3 cellular contexts compared by ENCODE assay signal in the genomic region with DNA sequence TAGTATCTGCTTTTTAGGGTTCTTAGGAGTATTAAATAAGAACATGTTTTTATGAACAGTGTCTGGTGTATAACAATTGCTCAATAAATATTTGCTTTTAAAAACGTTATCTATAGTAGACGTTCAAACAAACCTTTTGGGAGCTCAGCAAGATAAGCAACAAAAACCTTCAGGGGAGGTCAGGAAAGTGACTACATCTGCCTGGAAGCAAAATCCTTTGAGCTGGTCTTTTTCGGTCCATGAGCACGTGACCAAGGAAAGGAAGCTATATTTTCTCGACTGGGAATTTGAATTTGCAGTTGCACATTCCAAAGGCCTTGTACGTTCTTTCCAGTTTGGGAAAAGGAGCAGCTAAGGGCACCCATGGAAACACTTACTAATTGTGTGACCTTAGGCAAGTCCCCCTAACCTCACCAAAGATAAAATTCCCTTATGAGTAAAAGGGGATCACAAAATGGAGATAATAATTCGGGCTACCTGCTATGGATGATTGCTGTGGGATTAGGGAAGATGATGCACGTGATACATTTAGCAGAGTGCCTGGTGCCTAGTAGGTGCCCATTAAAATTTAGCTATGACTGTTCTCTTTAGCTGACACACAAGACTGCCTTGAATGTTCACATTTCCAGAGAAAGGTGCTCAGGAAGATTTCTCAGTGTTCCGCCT.
TF ChIP-seq lines count a peak whose summit lies in the region.

No MANE protein-coding gene starts in this region.

TF ChIP-seq in SK-N-SH, 30 proteins besides CTCF, POLR2A, EP300 and RAD21 (continues in another document):
- TF ChIP-seq POLR2AphosphoS5 (IDR thresholded peaks at IDR 0.05; ENCODE audit: low read depth, low read length) (no peak), REST (IDR thresholded peaks at IDR 0.05; ENCODE audit: low read depth, low read length) (no peak), RCOR1 (IDR thresholded peaks at IDR 0.05; ENCODE audit: low read length) (no peak), FOXM1 (IDR thresholded peaks at IDR 0.05; ENCODE audit: low read depth) (no peak), USF2 (IDR thresholded peaks at IDR 0.05; ENCODE audit: borderline replicate concordance, low read depth, low read length) (no peak), FOSL2 (IDR thresholded peaks at IDR 0.05; ENCODE audit: borderline replicate concordance, low read depth) (no peak), SIN3A (IDR thresholded peaks at IDR 0.05; ENCODE audit: borderline replicate concordance, low read depth, low read length) (no peak), MEF2A (IDR thresholded peaks at IDR 0.05; ENCODE audit: borderline replicate concordance, low read depth) (no peak), NFIC (IDR thresholded peaks at IDR 0.05; ENCODE audit: borderline replicate concordance) (no peak), MAX (IDR thresholded peaks at IDR 0.05; ENCODE audit: low read depth) (no peak), TEAD4 (IDR thresholded peaks at IDR 0.05; ENCODE audit: borderline replicate concordance, insufficient read depth) (no peak), USF1 (IDR thresholded peaks at IDR 0.05; ENCODE audit: borderline replicate concordance, low read depth) (no peak), YY1 (IDR thresholded peaks at IDR 0.05; ENCODE audit: low read depth) (no peak), NRF1 (IDR thresholded peaks at IDR 0.05; ENCODE audit: low read depth, low read length) (no peak), TCF12 (IDR thresholded peaks at IDR 0.05) (no peak)

TF ChIP-seq in SK-N-SH treated with all-trans-retinoic acid at 6 μM for 48 hours, 23 proteins besides CTCF, POLR2A, EP300 and RAD21:
- no peak for TF ChIP-seq PPARA (CRISPR knock-in tag; IDR thresholded peaks at IDR 0.05; ENCODE audit: borderline replicate concordance)
- TF ChIP-seq CSDC2 (CRISPR knock-in tag; IDR thresholded peaks at IDR 0.05): no peak
- no peak for TF ChIP-seq POU6F1 (CRISPR knock-in tag; IDR thresholded peaks at IDR 0.05; ENCODE audit: borderline replicate concordance, low read depth)
- no peak for TF ChIP-seq ISL1 (CRISPR knock-in tag; IDR thresholded peaks at IDR 0.05)
- TF ChIP-seq ARNTL (CRISPR knock-in tag; IDR thresholded peaks at IDR 0.05; ENCODE audit: borderline replicate concordance, low read depth): no peak
- TF ChIP-seq TOX (CRISPR knock-in tag; IDR thresholded peaks at IDR 0.05; ENCODE audit: borderline replicate concordance): no peak
- no peak for TF ChIP-seq ZC3H10 (CRISPR knock-in tag; IDR thresholded peaks at IDR 0.05)
- TF ChIP-seq, protein P1, sequence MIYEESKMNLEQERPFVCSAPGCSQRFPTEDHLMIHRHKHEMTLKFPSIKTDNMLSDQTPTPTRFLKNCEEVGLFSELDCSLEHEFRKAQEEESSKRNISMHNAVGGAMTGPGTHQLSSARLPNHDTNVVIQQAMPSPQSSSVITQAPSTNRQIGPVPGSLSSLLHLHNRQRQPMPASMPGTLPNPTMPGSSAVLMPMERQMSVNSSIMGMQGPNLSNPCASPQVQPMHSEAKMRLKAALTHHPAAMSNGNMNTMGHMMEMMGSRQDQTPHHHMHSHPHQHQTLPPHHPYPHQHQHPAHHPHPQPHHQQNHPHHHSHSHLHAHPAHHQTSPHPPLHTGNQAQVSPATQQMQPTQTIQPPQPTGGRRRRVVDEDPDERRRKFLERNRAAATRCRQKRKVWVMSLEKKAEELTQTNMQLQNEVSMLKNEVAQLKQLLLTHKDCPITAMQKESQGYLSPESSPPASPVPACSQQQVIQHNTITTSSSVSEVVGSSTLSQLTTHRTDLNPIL (CRISPR knock-in tag; IDR thresholded peaks at IDR 0.05; ENCODE audit: low read depth): no peak
- no peak for TF ChIP-seq ZFP30 (CRISPR knock-in tag; IDR thresholded peaks at IDR 0.05)
- no peak for TF ChIP-seq CSRNP3 (CRISPR knock-in tag; IDR thresholded peaks at IDR 0.05)
- no peak for TF ChIP-seq BACH2 (CRISPR knock-in tag; IDR thresholded peaks at IDR 0.05; ENCODE audit: borderline replicate concordance)
- TF ChIP-seq GLIS3 (CRISPR knock-in tag; IDR thresholded peaks at IDR 0.05): no peak
- TF ChIP-seq, protein P2, sequence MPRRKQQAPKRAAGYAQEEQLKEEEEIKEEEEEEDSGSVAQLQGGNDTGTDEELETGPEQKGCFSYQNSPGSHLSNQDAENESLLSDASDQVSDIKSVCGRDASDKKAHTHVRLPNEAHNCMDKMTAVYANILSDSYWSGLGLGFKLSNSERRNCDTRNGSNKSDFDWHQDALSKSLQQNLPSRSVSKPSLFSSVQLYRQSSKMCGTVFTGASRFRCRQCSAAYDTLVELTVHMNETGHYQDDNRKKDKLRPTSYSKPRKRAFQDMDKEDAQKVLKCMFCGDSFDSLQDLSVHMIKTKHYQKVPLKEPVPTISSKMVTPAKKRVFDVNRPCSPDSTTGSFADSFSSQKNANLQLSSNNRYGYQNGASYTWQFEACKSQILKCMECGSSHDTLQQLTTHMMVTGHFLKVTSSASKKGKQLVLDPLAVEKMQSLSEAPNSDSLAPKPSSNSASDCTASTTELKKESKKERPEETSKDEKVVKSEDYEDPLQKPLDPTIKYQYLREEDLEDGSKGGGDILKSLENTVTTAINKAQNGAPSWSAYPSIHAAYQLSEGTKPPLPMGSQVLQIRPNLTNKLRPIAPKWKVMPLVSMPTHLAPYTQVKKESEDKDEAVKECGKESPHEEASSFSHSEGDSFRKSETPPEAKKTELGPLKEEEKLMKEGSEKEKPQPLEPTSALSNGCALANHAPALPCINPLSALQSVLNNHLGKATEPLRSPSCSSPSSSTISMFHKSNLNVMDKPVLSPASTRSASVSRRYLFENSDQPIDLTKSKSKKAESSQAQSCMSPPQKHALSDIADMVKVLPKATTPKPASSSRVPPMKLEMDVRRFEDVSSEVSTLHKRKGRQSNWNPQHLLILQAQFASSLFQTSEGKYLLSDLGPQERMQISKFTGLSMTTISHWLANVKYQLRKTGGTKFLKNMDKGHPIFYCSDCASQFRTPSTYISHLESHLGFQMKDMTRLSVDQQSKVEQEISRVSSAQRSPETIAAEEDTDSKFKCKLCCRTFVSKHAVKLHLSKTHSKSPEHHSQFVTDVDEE (CRISPR knock-in tag; IDR thresholded peaks at IDR 0.05): no peak
- no peak for TF ChIP-seq TCF4 (CRISPR knock-in tag; IDR thresholded peaks at IDR 0.05; ENCODE audit: borderline replicate concordance)
- TF ChIP-seq ZNF8 (CRISPR knock-in tag; IDR thresholded peaks at IDR 0.05): no peak
- TF ChIP-seq ZFP3 (CRISPR knock-in tag; IDR thresholded peaks at IDR 0.05): no peak
- TF ChIP-seq ZNF70 (CRISPR knock-in tag; IDR thresholded peaks at IDR 0.05): no peak
- TF ChIP-seq OSR1 (CRISPR knock-in tag; IDR thresholded peaks at IDR 0.05): no peak
- TF ChIP-seq ZNF565 (CRISPR knock-in tag; conservative IDR thresholded peaks at IDR 0.05; ENCODE audit: low read depth): no peak

TF ChIP-seq in endothelial cell of umbilical vein, 7 proteins besides CTCF, POLR2A, EP300 and RAD21:
- peak; percentile 15 for TF ChIP-seq MAX (IDR thresholded peaks at IDR 0.05; ENCODE audit: insufficient read depth, insufficient read length)
- no peak for TF ChIP-seq FOS (IDR thresholded peaks at IDR 0.05; ENCODE audit: borderline replicate concordance, insufficient read depth, low read length)
- no peak for TF ChIP-seq POLR2AphosphoS5 (IDR thresholded peaks at IDR 0.05; ENCODE audit: insufficient read depth, low read depth, low read length)
- peak; percentile 27 for TF ChIP-seq GATA2 (IDR thresholded peaks at IDR 0.05; ENCODE audit: insufficient read depth, insufficient read length, low read depth, low read length)
